18 cellular contexts compared by ENCODE assay signal in genomic region chr2:36137612-36138011, GRCh38.
DNase-seq lines count a peak whose midpoint lies in the region; ATAC-seq and TF ChIP-seq lines count a peak whose summit lies in the region.
"Had no signal": no experiment of that assay in that cellular context is flagged by ENCODE, and none has a peak within 500 bp of the region (broad histone marks: within the 10 kb centered on the region; RNA-seq: fewer than 3 reads in every experiment).

No MANE protein-coding gene starts in this region.

- H3K36me3 Mint-ChIP-seq in natural killer cell = no peaks in the 10 kb centered on the region
- H3K36me3 Mint-ChIP-seq: CD8-positive, alpha-beta memory T cell had no signal

- H3K4me1 ChIP-seq in BLaER1 (peaks cover 22% of the 10 kb centered on the region), DND-41 (ENCODE audit: insufficient read depth, low read length) (no peaks in the 10 kb centered on the region), vagina (no peaks in the 10 kb centered on the region)
- H3K4me1 ChIP-seq: Peyer's patch had no signal

- H3K9me3 Mint-ChIP-seq in natural killer cell = no peaks in the 10 kb centered on the region
- H3K9me3 Mint-ChIP-seq: CD8-positive, alpha-beta memory T cell had no signal

- no peaks in the 10 kb centered on the region for H3K36me3 ChIP-seq in BLaER1
- H3K36me3 ChIP-seq in DND-41 (ENCODE audit: insufficient read depth, low read length) = no peaks in the 10 kb centered on the region
- H3K36me3 ChIP-seq in vagina = no peaks in the 10 kb centered on the region
- H3K36me3 ChIP-seq: Peyer's patch, SJCRH30 had no signal

- H3K4me1 Mint-ChIP-seq in natural killer cell = peaks cover 30% of the 10 kb centered on the region in 2 donors

- intact Hi-C loops in natural killer cell (cut with micrococcal nuclease) = no loop called here
- intact Hi-C loops in cardiac septum (cut with DNase I) = no loop called here
- intact Hi-C loops in vagina (cut with DNase I) = no loop called here

- no peaks in the 10 kb centered on the region for H3K27me3 Mint-ChIP-seq in natural killer cell (ENCODE audit: low read depth in 2 of 2)
- H3K27me3 Mint-ChIP-seq: CD8-positive, alpha-beta memory T cell had no signal

- H3K4me2 ChIP-seq in BLaER1 (peak overlapping the region; percentile 33), DND-41 (ENCODE audit: insufficient read depth, low read length) (no peak overlapping the region)

- DNase-seq in DND-41 = peak; percentile 11
- DNase-seq in MV-4-11 (lab: John Stamatoyannopoulos, UW) = peak; percentile 25
- DNase-seq in natural killer cell = no peak
- DNase-seq in cardiac septum (ENCODE audit: low spot score) = no peak
- DNase-seq in vagina (ENCODE audit: extremely low spot score in 2 of 2) = no peak
- DNase-seq: C1 segment of cervical spinal cord; CD8-positive, alpha-beta memory T cell; GDM1; NCI-H1105 treated with DMSO at 0.1 percent for 48 hours; NCI-H1694; NCI-H2081; NCI-H2171; NCI-H345; NCI-H774; Peyer's patch; SJCRH30 had no signal

- H3K4me3 Mint-ChIP-seq in natural killer cell = peak overlapping the region; percentile 57
- H3K4me3 Mint-ChIP-seq: CD8-positive, alpha-beta memory T cell had no signal

- no peak for TF ChIP-seq POLR2A in vagina (IDR thresholded peaks at IDR 0.05)

- TF ChIP-seq CTCF in DND-41 (IDR thresholded peaks at IDR 0.05; ENCODE audit: borderline replicate concordance, extremely low read depth, low read length, poor library complexity, severe bottlenecking) (no peak), natural killer cell (IDR thresholded peaks at IDR 0.05) (no peak), vagina (IDR thresholded peaks at IDR 0.05) (no peak)

- H3K79me2 ChIP-seq in DND-41 (ENCODE audit: insufficient read depth, low read length) = no peaks in the 10 kb centered on the region

- ATAC-seq in DND-41 (ENCODE audit: insufficient read depth, low read depth) (peak; percentile 87), natural killer cell (peak in 1 of 3 donors; percentile 72), GM18520 (IDR thresholded peaks at IDR 0.05; ENCODE audit: unreplicated experiment) (no peak)

- no peak overlapping the region for H3K27ac ChIP-seq in BLaER1
- H3K27ac ChIP-seq in DND-41 (ENCODE audit: low read length) = no peak overlapping the region
- H3K27ac ChIP-seq in vagina = no peak overlapping the region
- H3K27ac ChIP-seq: Peyer's patch, SJCRH30 had no signal

- no peak overlapping the region for H3K9ac ChIP-seq in BLaER1
- H3K9ac ChIP-seq in DND-41 (ENCODE audit: low read depth, low read length) = no peak overlapping the region

- H2AFZ ChIP-seq in DND-41 (ENCODE audit: low read depth, low read length) = no peak overlapping the region

- H3K4me3 ChIP-seq in BLaER1 (no peak overlapping the region), DND-41 (ENCODE audit: low read depth in 1 of 2, low read length in 2 of 2) (no peak overlapping the region), vagina (no peak overlapping the region)
- H3K4me3 ChIP-seq: Peyer's patch, SJCRH30 had no signal

- H4K20me1 ChIP-seq in BLaER1 (no peaks in the 10 kb centered on the region), DND-41 (ENCODE audit: insufficient read depth, low read length) (no peaks in the 10 kb centered on the region)

- H3K27me3 ChIP-seq in BLaER1 (no peaks in the 10 kb centered on the region), DND-41 (ENCODE audit: insufficient read depth, low read length, poor library complexity) (no peaks in the 10 kb centered on the region), vagina (no peaks in the 10 kb centered on the region)
- H3K27me3 ChIP-seq: Peyer's patch, SJCRH30 had no signal

- peak overlapping the region; percentile 52 to 72 for H3K27ac Mint-ChIP-seq in natural killer cell
- H3K27ac Mint-ChIP-seq: CD8-positive, alpha-beta memory T cell had no signal

- H3K9me3 ChIP-seq in BLaER1 = no peaks in the 10 kb centered on the region
- no peaks in the 10 kb centered on the region for H3K9me3 ChIP-seq in DND-41 (ENCODE audit: insufficient read depth, low read length, severe bottlenecking)
- H3K9me3 ChIP-seq in vagina = no peaks in the 10 kb centered on the region
- H3K9me3 ChIP-seq: Peyer's patch, SJCRH30 had no signal

Comparison
In these comparisons a context has a peak if more than half of its experiments do, and no peak if none do; other contexts are left out.
1. DNase-seq: peak in DND-41 (single experiment) and MV-4-11 (single experiment); none in natural killer cell (single experiment), cardiac septum (single experiment) and vagina (0 of 2).